In genomic region chr5:154301726-154302125, GRCh38 we compare ENCODE assay signal across 19 cellular contexts.
"Had no signal": no experiment of that assay in that cellular context is flagged by ENCODE, and none has a peak within 500 bp of the region (broad histone marks: within the 10 kb centered on the region; RNA-seq: fewer than 3 reads in every experiment).

No MANE protein-coding gene starts in this region.

- H3K36me3 ChIP-seq: cardiac muscle cell, vagina had no signal

- H3K4me3 ChIP-seq: cardiac muscle cell, left lung, vagina had no signal

- H3K27ac Mint-ChIP-seq: activated T-cell treated with anti-CD3 and anti-CD28 coated beads, Interleukin-2, amount 50 U/mL, for 72 hours; memory B cell; naive thymus-derived CD8-positive, alpha-beta T cell; stimulated activated naive B cell treated with anti-CD40 and anti-IgM and Interleukin-4, amounts not matched to agents 10 μg/mL and 1 μg/mL and 100 μg/mL, for 72 hours had no signal

- H3K4me1 ChIP-seq: foreskin keratinocyte, parathyroid adenoma, vagina had no signal

- H3K27me3 ChIP-seq: cardiac muscle cell, dorsolateral prefrontal cortex, foreskin keratinocyte, left lung, vagina had no signal

- H3K4me3 Mint-ChIP-seq: activated T-cell treated with anti-CD3 and anti-CD28 coated beads, Interleukin-2, amount 50 U/mL, for 72 hours; memory B cell; naive thymus-derived CD8-positive, alpha-beta T cell; stimulated activated naive B cell treated with anti-CD40 and anti-IgM and Interleukin-4, amounts not matched to agents 10 μg/mL and 1 μg/mL and 100 μg/mL, for 72 hours had no signal

- H3K27ac ChIP-seq: cardiac muscle cell, epithelial cell of prostate, foreskin keratinocyte, left lung, parathyroid adenoma, vagina had no signal

- DNase-seq: activated CD8-positive, alpha-beta memory T cell treated with anti-CD3 and anti-CD28 coated beads for 24 hours; activated CD8-positive, alpha-beta memory T cell treated with anti-CD3 and anti-CD28 coated beads, Interleukin-2, amount 50 U/mL, for 48 hours; activated effector memory CD4-positive, alpha-beta T cell treated with anti-CD3 and anti-CD28 coated beads, Interleukin-2, amount 50 U/mL, for 16 hours; activated naive CD4-positive, alpha-beta T cell treated with anti-CD3 and anti-CD28 coated beads, Interleukin-2, amount 50 U/mL, for 16 hours; activated T-cell treated with anti-CD3 and anti-CD28 coated beads, Interleukin-2, amount 50 U/mL, for 72 hours; foreskin keratinocyte; glutamatergic neuron; islet precursor cell; naive thymus-derived CD8-positive, alpha-beta T cell; stimulated activated naive B cell treated with anti-CD40 and anti-IgM and Interleukin-4, amounts not matched to agents 10 μg/mL and 1 μg/mL and 100 μg/mL, for 72 hours; T1000; trophoblast cell had no signal

- H3K9me3 ChIP-seq: vagina had no signal

- H3K9ac ChIP-seq: parathyroid adenoma had no signal

- ATAC-seq: activated T-cell treated with anti-CD3 and anti-CD28 coated beads, Interleukin-2, amount 50 U/mL, for 72 hours; foreskin keratinocyte; naive thymus-derived CD8-positive, alpha-beta T cell; stimulated activated naive B cell treated with anti-CD40 and anti-IgM and Interleukin-4, amounts not matched to agents 10 μg/mL and 1 μg/mL and 100 μg/mL, for 72 hours had no signal

- H3K27me3 Mint-ChIP-seq: memory B cell; naive thymus-derived CD8-positive, alpha-beta T cell; stimulated activated naive B cell treated with anti-CD40 and anti-IgM and Interleukin-4, amounts not matched to agents 10 μg/mL and 1 μg/mL and 100 μg/mL, for 72 hours had no signal
